Comparison of ENCODE assay signal across 1 cellular context in genomic region chr19:54179921-54180452, GRCh38.
TF ChIP-seq lines count a peak whose summit lies in the region.

No MANE protein-coding gene starts in this region.

TF ChIP-seq in endothelial cell of umbilical vein, 7 proteins besides CTCF, POLR2A, EP300 and RAD21:
- TF ChIP-seq JUN (IDR thresholded peaks at IDR 0.05; ENCODE audit: borderline replicate concordance, insufficient read depth, insufficient read length, low read depth) (no peak), MAX (IDR thresholded peaks at IDR 0.05; ENCODE audit: insufficient read depth, insufficient read length) (no peak), GATA2 (IDR thresholded peaks at IDR 0.05; ENCODE audit: insufficient read depth, insufficient read length, low read depth, low read length) (no peak), EZH2 (IDR thresholded peaks at IDR 0.05; ENCODE audit: borderline replicate concordance, low read depth, low read length, severe bottlenecking) (no peak), MYC (IDR thresholded peaks at IDR 0.05; ENCODE audit: low read depth, low read length) (no peak), FOS (IDR thresholded peaks at IDR 0.05; ENCODE audit: borderline replicate concordance, insufficient read depth, low read length) (no peak), POLR2AphosphoS5 (IDR thresholded peaks at IDR 0.05; ENCODE audit: insufficient read depth, low read depth, low read length) (no peak)
